ENCODE assay signal across 1 cellular context in genomic region chr20:41308290-41308691, GRCh38.
TF ChIP-seq lines count a peak whose summit lies in the region.

No MANE protein-coding gene starts in this region.

TF ChIP-seq in K562, 482 proteins besides CTCF, POLR2A, EP300 and RAD21:
- peak; percentile 84 for TF ChIP-seq HMBOX1 (IDR thresholded peaks at IDR 0.05)
- no peak for TF ChIP-seq TEAD1 (CRISPR knock-in tag; IDR thresholded peaks at IDR 0.05)
- TF ChIP-seq TEAD4 (IDR thresholded peaks at IDR 0.05; ENCODE audit: low read length): peak; percentile 16; the same call in 1 of the 2 replicates
- TF ChIP-seq TEAD4 (CRISPR knock-in tag; IDR thresholded peaks at IDR 0.05; ENCODE audit: borderline replicate concordance): no peak
